ENCODE assay signal across 8 cellular contexts in genomic region chr3:194315965-194316361, GRCh38. TPM values are rescaled to one million over a fixed set of nuclear protein-coding genes. Genes with fewer than 3 reads are reported as not detected.
DNase-seq lines count a peak whose midpoint lies in the region; ATAC-seq and TF ChIP-seq lines count a peak whose summit lies in the region.

No MANE protein-coding gene starts in this region.

- DNase-seq in immature natural killer cell = no peak
- no peak for DNase-seq in GF-D8 (lab: John Stamatoyannopoulos, UW)
- DNase-seq in NCI-H2171 treated with DMSO at 0.1 percent for 48 hours (lab: John Stamatoyannopoulos, UW) = no peak
- no peak for DNase-seq in NAMALWA (ENCODE audit: low spot score)
- no peak for DNase-seq in activated CD4-positive, alpha-beta T cell treated with anti-CD3 and anti-CD28 coated beads for 1 hour

- H3K36me3 Mint-ChIP-seq in immature natural killer cell = no peaks in the 10 kb centered on the region

- TF ChIP-seq CTCF in WI38 (IDR thresholded peaks at IDR 0.05; ENCODE audit: low read depth, low read length) = no peak

- no peak overlapping the region for H3K27ac Mint-ChIP-seq in immature natural killer cell

- peaks cover 12 to 18% of the 10 kb centered on the region in 2 donors for H3K4me1 Mint-ChIP-seq in immature natural killer cell

- H3K4me3 Mint-ChIP-seq in immature natural killer cell = peak overlapping the region; percentile 21 to 57 (median 54)

- H3K27me3 Mint-ChIP-seq in immature natural killer cell (ENCODE audit: low read depth in 3 of 3) = peaks cover 7 to 20% (median 10%) of the 10 kb centered on the region in 3 donors

- H3K9me3 Mint-ChIP-seq in immature natural killer cell = peaks cover 0 to 9% (median 5%) of the 10 kb centered on the region in 6 donors

- ATAC-seq in GM19043 (IDR thresholded peaks at IDR 0.05; ENCODE audit: low read depth, unreplicated experiment) (peak; percentile 9), HG02885 (IDR thresholded peaks at IDR 0.05; ENCODE audit: poor library complexity, unreplicated experiment) (peak; percentile 20)

- peak overlapping the region; percentile 59 for H3K4me3 ChIP-seq in WI38 (ENCODE audit: low read depth, low read length)

RNA-seq across cellular contexts. Expression of gene CPN2, which starts 35.2 kb away (rescaled TPM):
- polyA plus RNA-seq in immature natural killer cell = not detected

RNA-seq across cellular contexts. Expression of gene LRRC15, which starts 53.6 kb away (rescaled TPM):
- polyA plus RNA-seq in immature natural killer cell = not detected
